Comparison of ENCODE assay signal across 17 cellular contexts in genomic region chr2:7915302-7916200, GRCh38.
DNase-seq lines count a peak whose midpoint lies in the region; ATAC-seq and TF ChIP-seq lines count a peak whose summit lies in the region.
"Had no signal": no experiment of that assay in that cellular context is flagged by ENCODE, and none has a peak within 500 bp of the region (broad histone marks: within the 10 kb centered on the region; RNA-seq: fewer than 3 reads in every experiment).

No MANE protein-coding gene starts in this region.

- no peaks in the 10 kb centered on the region for H3K79me2 ChIP-seq in neural progenitor cell (ENCODE audit: low read depth)

- WGBS in tibial nerve, 2 donors: 65 to 66% methylated on average over 15 of the region's 15 CpGs

- no peak overlapping the region for H3K4me3 ChIP-seq in AG09309 (ENCODE audit: control insufficient read depth, low read depth, low read length)
- peak overlapping the region; percentile 8; the same call in 1 of the 2 replicates for H3K4me3 ChIP-seq in HFF-Myc (replicated peaks; ENCODE audit: low read depth, low read length)
- H3K4me3 ChIP-seq in cardiac fibroblast (replicated peaks in 1 of 2; ENCODE audit: low read depth in 2 of 2, low read length in 2 of 2): peak overlapping the region; percentile 9 to 14
- H3K4me3 ChIP-seq in neural progenitor cell: no peak overlapping the region
- H3K4me3 ChIP-seq in tibial nerve: peak overlapping the region in 1 of 4 donors; percentile 27
- H3K4me3 ChIP-seq: psoas muscle had no signal

- H3K4me2 ChIP-seq in neural progenitor cell: no peak overlapping the region

- H4K20me1 ChIP-seq in neural progenitor cell (ENCODE audit: low read depth): no peaks in the 10 kb centered on the region

- peaks cover 5% of the 10 kb centered on the region for H3K4me1 ChIP-seq in neural progenitor cell
- no peaks in the 10 kb centered on the region for H3K4me1 ChIP-seq in tibial nerve
- H3K4me1 ChIP-seq: psoas muscle had no signal

- H3K4me3 Mint-ChIP-seq in neural progenitor cell: no peak overlapping the region
- no peak overlapping the region for H3K4me3 Mint-ChIP-seq in stimulated activated memory B cell treated with anti-CD40 and anti-IgM and Interleukin-4, amounts not matched to agents 10 μg/mL and 1 μg/mL and 100 μg/mL, for 72 hours
- H3K4me3 Mint-ChIP-seq: activated CD8-positive, alpha-beta T cell treated with anti-CD3 and anti-CD28 coated beads, Interleukin-2, amount 10 ng/mL, durations not matched to agents 7 days and 5 days; CD4-positive, alpha-beta memory T cell; stimulated activated naive B cell treated with anti-CD40 and anti-IgM and Interleukin-4, amounts not matched to agents 10 μg/mL and 1 μg/mL and 100 μg/mL, for 72 hours had no signal

- H3K9ac ChIP-seq in neural progenitor cell: no peak overlapping the region

- H3K36me3 Mint-ChIP-seq in neural progenitor cell: no peaks in the 10 kb centered on the region
- no peaks in the 10 kb centered on the region for H3K36me3 Mint-ChIP-seq in stimulated activated memory B cell treated with anti-CD40 and anti-IgM and Interleukin-4, amounts not matched to agents 10 μg/mL and 1 μg/mL and 100 μg/mL, for 72 hours
- H3K36me3 Mint-ChIP-seq: CD4-positive, alpha-beta memory T cell; stimulated activated naive B cell treated with anti-CD40 and anti-IgM and Interleukin-4, amounts not matched to agents 10 μg/mL and 1 μg/mL and 100 μg/mL, for 72 hours had no signal

- H2AFZ ChIP-seq in neural progenitor cell (replicated peaks): peak overlapping the region; percentile 78

- peaks cover 7% of the 10 kb centered on the region for H3K9me3 Mint-ChIP-seq in neural progenitor cell
- no peaks in the 10 kb centered on the region for H3K9me3 Mint-ChIP-seq in stimulated activated memory B cell treated with anti-CD40 and anti-IgM and Interleukin-4, amounts not matched to agents 10 μg/mL and 1 μg/mL and 100 μg/mL, for 72 hours
- H3K9me3 Mint-ChIP-seq: CD4-positive, alpha-beta memory T cell had no signal

- TF ChIP-seq EP300 in tibial nerve (IDR thresholded peaks at IDR 0.05): no peak

- H3K27ac ChIP-seq in neural progenitor cell (no peak overlapping the region), tibial nerve (no peak overlapping the region)
- H3K27ac ChIP-seq: epithelial cell of prostate, psoas muscle had no signal

- no peaks in the 10 kb centered on the region for H3F3A ChIP-seq in neural progenitor cell (ENCODE audit: low read depth)

- no peak overlapping the region for H3K27ac Mint-ChIP-seq in neural progenitor cell
- no peak overlapping the region for H3K27ac Mint-ChIP-seq in stimulated activated memory B cell treated with anti-CD40 and anti-IgM and Interleukin-4, amounts not matched to agents 10 μg/mL and 1 μg/mL and 100 μg/mL, for 72 hours
- H3K27ac Mint-ChIP-seq: activated CD8-positive, alpha-beta T cell treated with anti-CD3 and anti-CD28 coated beads, Interleukin-2, amount 10 ng/mL, durations not matched to agents 7 days and 5 days; CD4-positive, alpha-beta memory T cell; stimulated activated naive B cell treated with anti-CD40 and anti-IgM and Interleukin-4, amounts not matched to agents 10 μg/mL and 1 μg/mL and 100 μg/mL, for 72 hours had no signal

- H3K27me3 ChIP-seq in neural progenitor cell (no peaks in the 10 kb centered on the region), tibial nerve (no peaks in the 10 kb centered on the region)

- no peaks in the 10 kb centered on the region for H3K36me3 ChIP-seq in neural progenitor cell
- H3K36me3 ChIP-seq in tibial nerve: no peaks in the 10 kb centered on the region

- no peak for TF ChIP-seq POLR2A in tibial nerve (IDR thresholded peaks at IDR 0.05)

- TF ChIP-seq CTCF in AG09309 (IDR thresholded peaks at IDR 0.05; ENCODE audit: control insufficient read depth, insufficient read depth, low read depth, low read length, missing control alignments): no peak
- TF ChIP-seq CTCF in HFF-Myc (IDR thresholded peaks at IDR 0.05; ENCODE audit: low read depth, low read length, missing control alignments): no peak
- TF ChIP-seq CTCF in cardiac fibroblast (IDR thresholded peaks at IDR 0.05; ENCODE audit: low read depth, low read length): no peak
- no peak for TF ChIP-seq CTCF in neural progenitor cell (IDR thresholded peaks at IDR 0.05)
- TF ChIP-seq CTCF in tibial nerve (IDR thresholded peaks at IDR 0.05): no peak

- peak; percentile 29 for DNase-seq in AG09309 (ENCODE audit: low read depth)
- no peak for DNase-seq in HFF-Myc (ENCODE audit: extremely low read depth, low read depth)
- DNase-seq in cardiac fibroblast (ENCODE audit: low read depth in 2 of 2): peak; percentile 6 to 33
- no peak for DNase-seq in neural progenitor cell (ENCODE audit: low spot score)
- DNase-seq in activated T-cell treated with anti-CD3 and anti-CD28 coated beads, Interleukin-2, amount 50 U/mL, for 48 hours: no peak
- no peak for DNase-seq in tibial nerve (ENCODE audit: low spot score in 2 of 2)
- no peak for DNase-seq in NCI-H526 (lab: John Stamatoyannopoulos, UW)
- DNase-seq: activated CD8-positive, alpha-beta T cell treated with anti-CD3 and anti-CD28 coated beads, Interleukin-2, amount 10 ng/mL, durations not matched to agents 7 days and 5 days; activated gamma-delta T cell; CD4-positive, alpha-beta memory T cell; NCI-H446; psoas muscle; stimulated activated CD4-positive, alpha-beta T cell treated with anti-CD3 and anti-CD28 coated beads, Interleukin-4, amount 100 ng/mL, for 24 hours; stimulated activated naive B cell treated with anti-CD40 and anti-IgM and Interleukin-4, amounts not matched to agents 10 μg/mL and 1 μg/mL and 100 μg/mL, for 72 hours; T1000 had no signal

- peaks cover 5% of the 10 kb centered on the region for H3K27me3 Mint-ChIP-seq in neural progenitor cell (ENCODE audit: insufficient read depth, low read depth)
- peaks cover 10% of the 10 kb centered on the region for H3K27me3 Mint-ChIP-seq in stimulated activated memory B cell treated with anti-CD40 and anti-IgM and Interleukin-4, amounts not matched to agents 10 μg/mL and 1 μg/mL and 100 μg/mL, for 72 hours

- no peaks in the 10 kb centered on the region for H3K9me3 ChIP-seq in neural progenitor cell (ENCODE audit: low read depth)
- no peaks in the 10 kb centered on the region for H3K9me3 ChIP-seq in tibial nerve
- H3K9me3 ChIP-seq: psoas muscle had no signal

- ATAC-seq in stimulated activated memory B cell treated with anti-CD40 and anti-IgM and Interleukin-4, amounts not matched to agents 10 μg/mL and 1 μg/mL and 100 μg/mL, for 72 hours: no peak
- ATAC-seq: activated CD8-positive, alpha-beta T cell treated with anti-CD3 and anti-CD28 coated beads, Interleukin-2, amount 10 ng/mL, durations not matched to agents 7 days and 5 days; psoas muscle; stimulated activated naive B cell treated with anti-CD40 and anti-IgM and Interleukin-4, amounts not matched to agents 10 μg/mL and 1 μg/mL and 100 μg/mL, for 72 hours had no signal

- peaks cover 4% of the 10 kb centered on the region for H3K4me1 Mint-ChIP-seq in neural progenitor cell
- H3K4me1 Mint-ChIP-seq in stimulated activated memory B cell treated with anti-CD40 and anti-IgM and Interleukin-4, amounts not matched to agents 10 μg/mL and 1 μg/mL and 100 μg/mL, for 72 hours: no peaks in the 10 kb centered on the region
- H3K4me1 Mint-ChIP-seq: CD4-positive, alpha-beta memory T cell; stimulated activated naive B cell treated with anti-CD40 and anti-IgM and Interleukin-4, amounts not matched to agents 10 μg/mL and 1 μg/mL and 100 μg/mL, for 72 hours had no signal

Comparison
In these comparisons a context has a peak if more than half of its experiments do, and no peak if none do; other contexts are left out.
1. DNase-seq: peak in AG09309 (single experiment) and cardiac fibroblast (2 of 2); none in HFF-Myc (single experiment), neural progenitor cell (single experiment), activated T-cell treated with anti-CD3 and anti-CD28 coated beads, Interleukin-2, amount 50 U/mL, for 48 hours (0 of 2), tibial nerve (0 of 2) and NCI-H526 (0 of 2).
2. H3K4me3 ChIP-seq: peak in HFF-Myc (single experiment) and cardiac fibroblast (2 of 2); none in AG09309 (single experiment) and neural progenitor cell (single experiment).